In the genomic region with DNA sequence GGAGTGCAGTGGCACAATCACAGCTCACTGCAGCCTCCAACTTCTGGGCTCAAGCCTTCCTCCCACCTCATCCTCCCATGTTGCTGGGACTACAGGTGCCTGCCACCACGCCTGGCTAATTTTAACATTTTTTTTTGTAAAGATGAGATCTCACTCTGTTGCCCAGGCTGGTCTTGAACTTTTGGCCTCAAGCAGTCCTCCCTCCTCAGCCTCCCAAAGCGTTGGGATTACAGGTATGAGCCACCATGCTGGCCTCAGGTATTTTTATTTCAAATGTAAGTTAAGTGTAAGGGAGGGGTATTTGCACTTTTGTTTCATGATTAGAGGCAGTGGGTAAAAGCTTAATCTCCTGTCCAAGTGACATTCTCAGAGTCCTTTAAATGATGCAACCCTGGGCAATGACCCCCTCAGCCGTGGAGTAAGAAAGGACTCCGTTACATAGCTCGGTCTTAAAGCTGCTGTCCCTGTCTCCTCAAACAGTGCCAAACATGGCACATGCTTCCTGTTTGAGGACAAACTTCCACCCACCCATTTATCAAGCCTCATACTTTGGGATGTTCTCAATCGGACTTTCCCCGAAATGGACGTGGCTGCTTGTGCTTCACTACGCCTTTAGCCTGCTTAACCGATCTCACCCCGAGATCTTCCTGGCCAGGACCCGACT, we compare ENCODE assay signal across 23 cellular contexts.
DNase-seq lines count a peak whose midpoint lies in the region; ATAC-seq, FAIRE-seq and TF ChIP-seq lines count a peak whose summit lies in the region.
"Had no signal": no experiment of that assay in that cellular context is flagged by ENCODE, and none has a peak within 500 bp of the region (broad histone marks: within the 10 kb centered on the region; RNA-seq: fewer than 3 reads in every experiment).

No MANE protein-coding gene starts in this region.

- H3K23ac ChIP-seq in trophoblast cell (ENCODE audit: low read length): no peak overlapping the region

- H3K79me2 ChIP-seq in HepG2 (ENCODE audit: insufficient read depth, low read length) (no peaks in the 10 kb centered on the region), K562 (ENCODE audit: control insufficient read depth, insufficient read depth, low read length) (no peaks in the 10 kb centered on the region), trophoblast cell (ENCODE audit: control insufficient read depth, insufficient read depth, low read length, poor library complexity) (no peaks in the 10 kb centered on the region)

- no peaks in the 10 kb centered on the region for H3K9me3 ChIP-seq in HepG2 (ENCODE audit: low read length)
- H3K9me3 ChIP-seq in right lobe of liver: no peaks in the 10 kb centered on the region
- no peaks in the 10 kb centered on the region for H3K9me3 ChIP-seq in K562 (replicated peaks; ENCODE audit: control insufficient read depth, insufficient read depth, low read depth, low read length)
- H3K9me3 ChIP-seq in trophoblast cell (ENCODE audit: insufficient read depth, low read depth, low read length): peaks cover 2% of the 10 kb centered on the region

- H2AK5ac ChIP-seq in trophoblast cell (ENCODE audit: low read length): peak overlapping the region; percentile 66

- H2BK120ac ChIP-seq in trophoblast cell (ENCODE audit: insufficient read depth, low read length, poor library complexity): no peak overlapping the region

- DNase-seq in HepG2 (ENCODE audit: low spot score) (no peak), right lobe of liver (no peak), K562 (ENCODE audit: extremely low read depth in 1 of 4, low spot score in 3 of 4) (no peak), trophoblast cell (no peak), ecto neural progenitor cell (ENCODE audit: low spot score) (no peak), foreskin fibroblast (no peak)
- DNase-seq: CD4-positive, CD25-positive, alpha-beta regulatory T cell; CD8-positive, alpha-beta T cell; DMS 273 treated with DMSO at 0.1 percent for 48 hours; DMS79; EL; GDM1; GM23248; H9; HFFc6 had no signal

- no peak overlapping the region for H3K18ac ChIP-seq in trophoblast cell (ENCODE audit: low read length)

- in situ Hi-C loops in HepG2 (cut with HindIII; ENCODE audit: extremely low pct_ligation_motif_present, low pct_unique_long_range_greater_than_20kb) (no loop called here), K562 (cut with MboI) (no loop called here)

- H2BK5ac ChIP-seq in trophoblast cell (ENCODE audit: low read depth, low read length, poor library complexity): no peak overlapping the region

- BruUV-seq in HepG2 (replicated peaks; lab: Mats Ljungman, UMichigan): no TSS peak
- BruUV-seq in K562 (replicated peaks; lab: Mats Ljungman, UMichigan): no TSS peak

- H3K4me1 ChIP-seq in HepG2 (ENCODE audit: insufficient read depth, low read length) (peaks cover 15% of the 10 kb centered on the region), right lobe of liver (no peaks in the 10 kb centered on the region), K562 (replicated peaks in 1 of 2; ENCODE audit: control insufficient read depth in 2 of 2, insufficient read depth in 2 of 2, low read length in 2 of 2) (peaks cover 0 to 9% of the 10 kb centered on the region in 2 experiments; a peak in 2 of 5 replicates), trophoblast cell (ENCODE audit: control insufficient read depth in 1 of 2, insufficient read depth in 2 of 2, low read length in 2 of 2) (no peaks in the 10 kb centered on the region)

- no peak overlapping the region for H3K9ac ChIP-seq in HepG2 (ENCODE audit: insufficient read depth, low read depth, low read length)
- no peak overlapping the region; a peak in 1 of 4 replicates for H3K9ac ChIP-seq in K562 (ENCODE audit: insufficient read depth in 1 of 2, low read depth in 2 of 2, low read length in 2 of 2)
- H3K9ac ChIP-seq in trophoblast cell (ENCODE audit: low read length): peak overlapping the region; percentile 14
- H3K9ac ChIP-seq: BLaER1, GM23248 had no signal

- H4K8ac ChIP-seq in trophoblast cell (ENCODE audit: low read depth, low read length): no peak overlapping the region

- ATAC-seq in HepG2 (no peak), right lobe of liver (no peak), K562 (peak; percentile 90)
- ATAC-seq: CD8-positive, alpha-beta T cell; GM12878; HCT116 had no signal

- TF ChIP-seq RAD21 in HepG2 (CRISPR knock-in tag; IDR thresholded peaks at IDR 0.05) (no peak), K562 (CRISPR knock-in tag; conservative IDR thresholded peaks at IDR 0.05 in 1 of 2, IDR thresholded peaks at IDR 0.05 in 1 of 2) (no peak)

- peaks cover 2% of the 10 kb centered on the region for H3K79me1 ChIP-seq in trophoblast cell (ENCODE audit: low read length)

- POLR2A ChIA-PET in HepG2 (lab: Yijun Ruan, JAX) (interaction anchor here (1.3 kb wide), 1 partner anchor 33 kb away, joined by 4 read pairs; no protein-coding TSS in a partner anchor), K562 (lab: Yijun Ruan, JAX) (no interaction called here)

- H2AFZ ChIP-seq in HepG2 (ENCODE audit: low read length) (no peak overlapping the region), K562 (ENCODE audit: low read depth, low read length) (peak overlapping the region; percentile 49), trophoblast cell (ENCODE audit: insufficient read depth, low read length, poor library complexity) (no peak overlapping the region)
- H2AFZ ChIP-seq: GM23248 had no signal

- H3K9me1 ChIP-seq in K562 (ENCODE audit: control insufficient read depth, insufficient read depth, low read length): no peaks in the 10 kb centered on the region

- H4K91ac ChIP-seq in trophoblast cell (ENCODE audit: low read depth, low read length): no peak overlapping the region

- no peak overlapping the region for H3K4ac ChIP-seq in trophoblast cell (ENCODE audit: low read depth, low read length)

- 69% methylated on average over 12 of the region's 12 CpGs for WGBS in HepG2 (ENCODE audit: low lambda C conversion rate)
- whole genome bisulfite sequencing in right lobe of liver (ENCODE audit: insufficient coverage, low coverage, low lambda C conversion rate, missing lambda C conversion rate): 76% methylated on average over 7 of the region's 12 CpGs
- 44% methylated on average over 12 of the region's 12 CpGs for WGBS in K562 (ENCODE audit: insufficient coverage, low coverage, missing lambda C conversion rate)
- WGBS in trophoblast cell (ENCODE audit: extremely low coverage, insufficient coverage, insufficient read length): no CpG with 5 or more reads among the region's 12 CpGs

- H3K36me3 ChIP-seq in HepG2 (replicated peaks in 1 of 2; ENCODE audit: control insufficient read depth in 1 of 2, insufficient read depth in 2 of 2, low read length in 2 of 2) (no peaks in the 10 kb centered on the region), right lobe of liver (no peaks in the 10 kb centered on the region), K562 (ENCODE audit: control insufficient read depth, insufficient read depth, low read length) (no peaks in the 10 kb centered on the region), trophoblast cell (ENCODE audit: control insufficient read depth in 1 of 2, insufficient read depth in 2 of 2, low read length in 2 of 2) (no peaks in the 10 kb centered on the region)
- H3K36me3 ChIP-seq: BLaER1 had no signal

- peak overlapping the region; percentile 51 for H2BK12ac ChIP-seq in trophoblast cell (ENCODE audit: low read length)

- H4K20me1 ChIP-seq in HepG2 (ENCODE audit: insufficient read depth, low read length) (no peaks in the 10 kb centered on the region), K562 (replicated peaks; ENCODE audit: control insufficient read depth, insufficient read depth, low read length) (no peaks in the 10 kb centered on the region)
- H4K20me1 ChIP-seq: BLaER1 had no signal

- TF ChIP-seq CTCF in HepG2 (CRISPR knock-in tag; IDR thresholded peaks at IDR 0.05): no peak
- TF ChIP-seq CTCF in right lobe of liver (IDR thresholded peaks at IDR 0.05): no peak
- no peak for TF ChIP-seq CTCF in K562 (IDR thresholded peaks at IDR 0.05 in 2 of 3, conservative IDR thresholded peaks at IDR 0.05 in 1 of 3; ENCODE audit: insufficient read depth in 2 of 3, low read depth in 1 of 3, low read length in 3 of 3)
- TF ChIP-seq CTCF in foreskin fibroblast (IDR thresholded peaks at IDR 0.05; ENCODE audit: low read depth, low read length): no peak

- CTCF ChIA-PET in HepG2 (lab: Yijun Ruan, JAX; ENCODE audit: low intra/inter-chr PET ratio, low total read pairs) (no interaction called here), K562 (lab: Yijun Ruan, JAX; ENCODE audit: low intra/inter-chr PET ratio) (no interaction called here)

- intact Hi-C loops in HepG2 (cut with micrococcal nuclease; ENCODE audit: unreplicated experiment): no loop called here
- intact Hi-C loops in right lobe of liver (cut with DNase I): no loop called here
- intact Hi-C loops in K562 (cut with micrococcal nuclease): no loop called here

- H4K12ac ChIP-seq in trophoblast cell (ENCODE audit: low read depth, low read length): no peak overlapping the region

- no peak overlapping the region for H3K27ac ChIP-seq in HepG2 (ENCODE audit: extremely low read length, insufficient read depth, low read length)
- no peak overlapping the region for H3K27ac ChIP-seq in right lobe of liver
- H3K27ac ChIP-seq in K562 (ENCODE audit: extremely low read depth, low read depth, low read length): no peak overlapping the region; the same call in 2 of the 3 replicates
- H3K27ac ChIP-seq in trophoblast cell (ENCODE audit: low read depth, low read length): no peak overlapping the region
- H3K27ac ChIP-seq: 22Rv1, BLaER1, C4-2B, GM23248 had no signal

- no peak for TF ChIP-seq POLR2A in HepG2 (IDR thresholded peaks at IDR 0.05; ENCODE audit: insufficient read depth in 1 of 2, low read depth in 2 of 2, low read length in 2 of 2)
- no peak for TF ChIP-seq POLR2A in right lobe of liver (IDR thresholded peaks at IDR 0.05)
- no peak for TF ChIP-seq POLR2A in K562 (conservative IDR thresholded peaks at IDR 0.05)

- FAIRE-seq in HepG2 (lab: Jason Lieb, UNC) (no peak), K562 (lab: Jason Lieb, UNC) (no peak)
- FAIRE-seq: A204.1, D721Med, GM12878, GM19239 had no signal

- H3K4me3 ChIP-seq in HepG2 (replicated peaks in 1 of 3; ENCODE audit: insufficient read depth in 1 of 3, low read depth in 2 of 3, low read length in 3 of 3): no peak overlapping the region
- H3K4me3 ChIP-seq in right lobe of liver: no peak overlapping the region
- no peak overlapping the region for H3K4me3 ChIP-seq in K562
- H3K4me3 ChIP-seq in trophoblast cell (ENCODE audit: low read depth, low read length): no peak overlapping the region
- H3K4me3 ChIP-seq in foreskin fibroblast (ENCODE audit: low read depth in 1 of 2, low read length in 2 of 2): no peak overlapping the region
- H3K4me3 ChIP-seq: BLaER1, GM12878, GM23248 had no signal

- TF ChIP-seq EP300 in HepG2 (IDR thresholded peaks at IDR 0.05; ENCODE audit: low read depth in 2 of 2, low read length in 2 of 2) (no peak), HepG2 (CRISPR knock-in tag; IDR thresholded peaks at IDR 0.05; ENCODE audit: borderline replicate concordance) (no peak), K562 (IDR thresholded peaks at IDR 0.05; ENCODE audit: low read length) (peak; percentile 78)

- H3K4me2 ChIP-seq in HepG2 (ENCODE audit: low read depth, low read length) (no peak overlapping the region), K562 (ENCODE audit: insufficient read depth, low read length) (peak overlapping the region; percentile 32), trophoblast cell (ENCODE audit: low read length) (no peak overlapping the region)
- H3K4me2 ChIP-seq: BLaER1 had no signal

- no peaks in the 10 kb centered on the region for H3K27me3 ChIP-seq in HepG2 (ENCODE audit: control insufficient read depth in 1 of 2, insufficient read depth in 2 of 2, low read length in 2 of 2)
- H3K27me3 ChIP-seq in right lobe of liver: no peaks in the 10 kb centered on the region
- no peaks in the 10 kb centered on the region for H3K27me3 ChIP-seq in K562 (ENCODE audit: control insufficient read depth in 2 of 2, insufficient read depth in 2 of 2, low read length in 2 of 2)
- H3K27me3 ChIP-seq in trophoblast cell (ENCODE audit: insufficient read depth, low read length): no peaks in the 10 kb centered on the region
- H3K27me3 ChIP-seq: BLaER1 had no signal

- H3K14ac ChIP-seq in trophoblast cell (ENCODE audit: low read length): no peak overlapping the region
